Comparison of ENCODE assay signal across 12 cellular contexts in the genomic region with DNA sequence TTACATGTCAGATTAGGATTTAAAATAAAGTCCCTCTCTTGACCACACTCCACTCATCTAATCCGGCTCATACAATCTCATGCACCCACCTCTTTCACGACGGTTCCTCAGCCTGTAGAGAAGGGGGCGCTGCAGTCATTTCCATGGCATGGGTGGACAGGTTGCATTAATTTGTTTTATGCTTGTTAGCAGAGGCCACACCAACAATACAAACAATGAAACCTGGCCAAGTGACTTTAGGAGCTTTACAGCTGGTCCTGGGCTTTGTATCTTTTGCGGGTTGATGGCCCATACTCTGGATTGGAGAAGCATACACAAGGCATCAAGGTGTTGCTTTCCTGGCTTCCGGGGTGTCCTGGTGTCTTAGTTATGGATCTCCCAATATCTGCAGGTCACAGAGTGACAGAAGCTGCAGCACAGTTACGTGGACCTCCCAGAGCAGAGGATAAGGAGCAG. TPM values are rescaled to one million over a fixed set of nuclear protein-coding genes. Genes with fewer than 3 reads are reported as not detected.
DNase-seq lines count a peak whose midpoint lies in the region; TF ChIP-seq lines count a peak whose summit lies in the region.
"Had no signal": no experiment of that assay in that cellular context is flagged by ENCODE, and none has a peak within 500 bp of the region (broad histone marks: within the 10 kb centered on the region; RNA-seq: fewer than 3 reads in every experiment).

No MANE protein-coding gene starts in this region.

- H2AK5ac ChIP-seq in trophoblast cell (ENCODE audit: low read length), result peak overlapping the region; percentile 90

- DNase-seq in NCI-H510A (lab: John Stamatoyannopoulos, UW), result peak; percentile 14
- no peak for DNase-seq in NCI-H510A treated with DMSO at 0.1 percent for 48 hours (lab: John Stamatoyannopoulos, UW)
- DNase-seq in MG63, result peak; percentile 50
- DNase-seq in cardiac fibroblast (ENCODE audit: low read depth in 2 of 2), result peak; percentile 73 to 80
- no peak for DNase-seq in trophoblast cell
- no peak for DNase-seq in NCI-H1105 treated with DMSO at 0.1 percent for 48 hours (lab: John Stamatoyannopoulos, UW)
- DNase-seq in GM19240 (ENCODE audit: insufficient read length, low spot score), result no peak
- no peak for DNase-seq in activated CD4-positive, alpha-beta T cell treated with anti-CD3 and anti-CD28 coated beads, Interleukin-2, amount 50 U/mL, for 4 hours
- DNase-seq: psoas muscle, T-cell had no signal

- no peak overlapping the region for H3K14ac ChIP-seq in trophoblast cell (ENCODE audit: low read length)

- H3K4ac ChIP-seq in trophoblast cell (ENCODE audit: low read depth, low read length), result no peak overlapping the region

- H3K4me2 ChIP-seq in trophoblast cell (ENCODE audit: low read length), result no peak overlapping the region

- H3K4me3 ChIP-seq in MG63 (no peak overlapping the region), cardiac fibroblast (replicated peaks in 1 of 2; ENCODE audit: low read depth in 2 of 2, low read length in 2 of 2) (no peak overlapping the region), trophoblast cell (ENCODE audit: low read depth, low read length) (no peak overlapping the region)
- H3K4me3 ChIP-seq: BLaER1, psoas muscle had no signal

- H3K27me3 ChIP-seq in MG63 (no peaks in the 10 kb centered on the region), trophoblast cell (ENCODE audit: insufficient read depth, low read length) (no peaks in the 10 kb centered on the region)
- H3K27me3 ChIP-seq: BLaER1 had no signal

- no CpG with 5 or more reads among the region's 7 CpGs for WGBS in trophoblast cell (ENCODE audit: extremely low coverage, insufficient coverage, insufficient read length)

- peaks cover 0 to 4% of the 10 kb centered on the region in 2 experiments for H3K4me1 ChIP-seq in trophoblast cell (ENCODE audit: control insufficient read depth in 1 of 2, insufficient read depth in 2 of 2, low read length in 2 of 2)
- H3K4me1 ChIP-seq: psoas muscle had no signal

- no peak overlapping the region for H3K18ac ChIP-seq in trophoblast cell (ENCODE audit: low read length)

- H3K79me1 ChIP-seq in trophoblast cell (ENCODE audit: low read length), result no peaks in the 10 kb centered on the region

- H3K79me2 ChIP-seq in trophoblast cell (ENCODE audit: control insufficient read depth, insufficient read depth, low read length, poor library complexity), result no peaks in the 10 kb centered on the region

- no peak overlapping the region for H2BK12ac ChIP-seq in trophoblast cell (ENCODE audit: low read length)

- no peak overlapping the region for H4K12ac ChIP-seq in trophoblast cell (ENCODE audit: low read depth, low read length)

- H3K36me3 ChIP-seq in MG63 (no peaks in the 10 kb centered on the region), trophoblast cell (ENCODE audit: control insufficient read depth in 1 of 2, insufficient read depth in 2 of 2, low read length in 2 of 2) (no peaks in the 10 kb centered on the region)
- H3K36me3 ChIP-seq: BLaER1 had no signal

- peak; percentile 86 for TF ChIP-seq CTCF in cardiac fibroblast (IDR thresholded peaks at IDR 0.05; ENCODE audit: low read depth, low read length)

- H4K91ac ChIP-seq in trophoblast cell (ENCODE audit: low read depth, low read length), result no peak overlapping the region

- H3K23ac ChIP-seq in trophoblast cell (ENCODE audit: low read length), result no peak overlapping the region

- no peak overlapping the region for H3K9ac ChIP-seq in trophoblast cell (ENCODE audit: low read length)
- H3K9ac ChIP-seq: BLaER1 had no signal

- no peak overlapping the region for H3K27ac ChIP-seq in trophoblast cell (ENCODE audit: low read depth, low read length)
- H3K27ac ChIP-seq: BLaER1, psoas muscle had no signal

- H2AFZ ChIP-seq in trophoblast cell (ENCODE audit: insufficient read depth, low read length, poor library complexity), result no peak overlapping the region

- no peak overlapping the region for H2BK5ac ChIP-seq in trophoblast cell (ENCODE audit: low read depth, low read length, poor library complexity)

- no peak overlapping the region for H2BK120ac ChIP-seq in trophoblast cell (ENCODE audit: insufficient read depth, low read length, poor library complexity)

- peak overlapping the region; percentile 43 for H4K8ac ChIP-seq in trophoblast cell (ENCODE audit: low read depth, low read length)

- H3K9me3 ChIP-seq in MG63, result no peaks in the 10 kb centered on the region
- H3K9me3 ChIP-seq in trophoblast cell (ENCODE audit: insufficient read depth, low read depth, low read length), result no peaks in the 10 kb centered on the region
- H3K9me3 ChIP-seq: BLaER1, psoas muscle had no signal

RNA-seq across cellular contexts. Expression of gene SNF8, which starts 9.7 kb away (rescaled TPM):
- 266 and 293 TPM in 2 replicates for total RNA-seq in MG63 (2014; rRNA removed; shearing (Covaris generic); ENCODE audit: low replicate concordance)
- polyA plus RNA-seq in trophoblast cell (2013), result 91.5 and 92.2 TPM in 2 replicates

RNA-seq across cellular contexts. Expression of gene GIP, which starts 14.1 kb away (rescaled TPM):
- total RNA-seq in MG63 (2014; rRNA removed; shearing (Covaris generic); ENCODE audit: low replicate concordance), result not detected in 2 replicates
- polyA plus RNA-seq in trophoblast cell (2013), result 0.52 and 1.00 TPM in 2 replicates
- total RNA-seq: psoas muscle, T-cell, urinary bladder had no signal
- polyA plus RNA-seq: psoas muscle, urinary bladder had no signal

RNA-seq across cellular contexts. Expression of gene IGF2BP1, which starts 42.9 kb away (rescaled TPM):
- total RNA-seq in MG63 (2014; rRNA removed; shearing (Covaris generic); ENCODE audit: low replicate concordance), result 0.52 and 0.95 TPM in 2 replicates
- polyA plus RNA-seq in trophoblast cell (2013), result 159 and 165 TPM in 2 replicates
- total RNA-seq: psoas muscle had no signal
- polyA plus RNA-seq: psoas muscle had no signal

RNA-seq across cellular contexts. Expression of gene UBE2Z, which starts 46.1 kb away (rescaled TPM):
- 106 and 126 TPM in 2 replicates for total RNA-seq in MG63 (2014; rRNA removed; shearing (Covaris generic); ENCODE audit: low replicate concordance)
- polyA plus RNA-seq in trophoblast cell (2013), result 60.3 and 60.7 TPM in 2 replicates

Comparison
In these comparisons a context has a peak if more than half of its experiments do, and no peak if none do; other contexts are left out.
1. DNase-seq: peak in NCI-H510A (single experiment), MG63 (single experiment) and cardiac fibroblast (2 of 2); none in NCI-H510A treated with DMSO at 0.1 percent for 48 hours (single experiment), trophoblast cell (0 of 2), NCI-H1105 treated with DMSO at 0.1 percent for 48 hours (single experiment), GM19240 (single experiment) and activated CD4-positive, alpha-beta T cell treated with anti-CD3 and anti-CD28 coated beads, Interleukin-2, amount 50 U/mL, for 4 hours (0 of 2).